ENCODE assay signal across 1 cellular context in the genomic region with DNA sequence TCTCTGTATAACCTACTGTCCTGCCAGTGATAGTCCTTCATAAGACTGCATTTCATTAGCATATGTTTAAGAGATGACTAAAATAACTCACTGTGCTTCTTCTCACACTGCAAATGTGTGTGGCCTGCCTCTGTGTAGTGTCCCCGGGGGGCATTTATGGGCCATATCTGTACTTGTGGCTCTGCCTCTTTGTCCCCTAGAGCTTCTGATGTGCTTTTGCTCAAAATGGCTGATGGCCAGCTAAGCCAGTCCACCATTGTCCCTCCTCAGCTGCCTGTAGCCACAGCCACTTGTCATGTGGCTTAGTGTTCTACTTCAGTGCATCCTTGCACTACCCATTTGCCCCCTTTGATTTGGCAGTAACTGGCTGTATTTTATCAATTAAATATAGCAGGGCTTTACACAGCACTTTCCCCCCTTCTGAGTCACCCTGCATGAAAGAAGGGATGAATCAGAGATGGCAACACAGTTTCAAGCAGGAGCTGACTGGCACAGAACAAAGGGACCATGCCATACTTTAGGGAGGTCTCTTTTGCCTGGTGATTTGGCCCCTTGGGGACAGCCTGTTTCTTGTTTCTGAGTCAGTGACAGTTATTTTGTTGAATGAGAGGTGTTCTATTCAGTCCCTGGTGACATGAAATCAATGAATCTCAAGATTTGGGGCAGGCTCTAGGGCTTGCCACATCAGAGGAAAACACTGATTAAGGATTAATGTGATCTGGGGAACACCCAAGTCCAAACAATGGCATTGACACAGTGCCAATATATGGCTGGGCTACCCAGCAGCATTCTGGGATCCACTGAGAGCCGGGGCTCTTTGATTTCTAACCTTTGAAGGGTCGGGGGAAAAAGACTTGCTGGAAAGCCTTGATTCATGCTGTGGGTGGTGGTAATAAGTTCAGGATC.
TF ChIP-seq lines count a peak whose summit lies in the region.

No MANE protein-coding gene starts in this region.

TF ChIP-seq in IMR-90, 13 proteins besides CTCF, POLR2A, EP300 and RAD21 (continued from another document):
- no peak for TF ChIP-seq ELK1 (IDR thresholded peaks at IDR 0.05; ENCODE audit: borderline replicate concordance, low read depth, low read length)
- TF ChIP-seq MAZ (IDR thresholded peaks at IDR 0.05; ENCODE audit: borderline replicate concordance, low read depth, low read length): no peak
- TF ChIP-seq RFX5 (IDR thresholded peaks at IDR 0.05; ENCODE audit: low read depth, low read length): no peak
- no peak for TF ChIP-seq SMC3 (IDR thresholded peaks at IDR 0.05; ENCODE audit: low read depth, low read length)
- no peak for TF ChIP-seq CHD1 (IDR thresholded peaks at IDR 0.05; ENCODE audit: low read depth, low read length)
- TF ChIP-seq CEBPB (IDR thresholded peaks at IDR 0.05; ENCODE audit: low read depth, low read length): no peak
